In the genomic region with DNA sequence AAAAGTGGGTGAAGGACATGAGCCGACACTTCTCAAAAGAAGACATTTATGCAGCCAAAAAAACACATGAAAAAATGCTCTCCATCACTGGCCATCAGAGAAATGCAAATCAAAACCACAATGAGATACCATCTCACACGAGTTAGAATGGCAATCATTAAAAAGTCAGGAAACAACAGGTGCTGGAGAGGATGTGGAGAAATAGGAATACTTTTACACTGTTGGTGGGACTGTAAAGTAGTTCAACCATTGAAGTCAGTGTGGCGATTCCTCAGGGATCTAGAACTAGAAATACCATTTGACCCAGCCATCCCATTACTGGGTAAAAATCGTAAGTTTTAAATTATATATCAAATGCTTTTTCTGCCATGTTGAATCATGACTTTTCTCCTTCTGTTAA, we compare ENCODE assay signal across 14 cellular contexts. TPM values are rescaled to one million over a fixed set of nuclear protein-coding genes. Genes with fewer than 3 reads are reported as not detected.
"Had no signal": no experiment of that assay in that cellular context is flagged by ENCODE, and none has a peak within 500 bp of the region (broad histone marks: within the 10 kb centered on the region; RNA-seq: fewer than 3 reads in every experiment).

No MANE protein-coding gene starts in this region.

RNA-seq across cellular contexts. Expression of a gene that starts 54.8 kb away (rescaled TPM):
- total RNA-seq: activated B cell treated with CpG ODN at 0.5 μM for 24 hours; activated CD4-positive, alpha-beta memory T cell treated with anti-CD3 and anti-CD28 coated beads for 36 hours; activated CD4-positive, alpha-beta memory T cell treated with anti-CD3 and anti-CD28 coated beads, Interleukin-2, amount 10 ng/mL, durations not matched to agents 7 days and 5 days; activated CD4-positive, alpha-beta T cell treated with anti-CD3 and anti-CD28 coated beads for 36 hours; activated CD4-positive, alpha-beta T cell treated with anti-CD3 and anti-CD28 coated beads, Interleukin-2, amount 10 ng/mL, durations not matched to agents 24 days and 14 days; activated CD4-positive, alpha-beta T cell treated with anti-CD3 and anti-CD28 coated beads, Interleukin-2, amount 10 ng/mL, durations not matched to agents 7 days and 5 days; activated CD8-positive, alpha-beta memory T cell treated with anti-CD3 and anti-CD28 coated beads for 36 hours; activated CD8-positive, alpha-beta memory T cell treated with anti-CD3 and anti-CD28 coated beads, Interleukin-2, amount 10 ng/mL, durations not matched to agents 7 days and 5 days; activated CD8-positive, alpha-beta T cell treated with anti-CD3 and anti-CD28 coated beads for 36 hours; activated CD8-positive, alpha-beta T cell treated with anti-CD3 and anti-CD28 coated beads, Interleukin-2, amount 10 ng/mL, durations not matched to agents 7 days and 5 days; T-helper 1 cell treated with Interleukin-12 subunit alpha and Interleukin-12 subunit beta and Interleukin-4 antibody, amounts not matched to agents 30 ng/mL and 1 ng/mL, for 36 hours; T-helper 17 cell; T-helper 2 cell treated with Interferon-gamma antibody and Interleukin-4, amounts not matched to agents 100 ng/mL and 5 ng/mL, for 36 hours; WTC11 had no signal
